In the genomic region with DNA sequence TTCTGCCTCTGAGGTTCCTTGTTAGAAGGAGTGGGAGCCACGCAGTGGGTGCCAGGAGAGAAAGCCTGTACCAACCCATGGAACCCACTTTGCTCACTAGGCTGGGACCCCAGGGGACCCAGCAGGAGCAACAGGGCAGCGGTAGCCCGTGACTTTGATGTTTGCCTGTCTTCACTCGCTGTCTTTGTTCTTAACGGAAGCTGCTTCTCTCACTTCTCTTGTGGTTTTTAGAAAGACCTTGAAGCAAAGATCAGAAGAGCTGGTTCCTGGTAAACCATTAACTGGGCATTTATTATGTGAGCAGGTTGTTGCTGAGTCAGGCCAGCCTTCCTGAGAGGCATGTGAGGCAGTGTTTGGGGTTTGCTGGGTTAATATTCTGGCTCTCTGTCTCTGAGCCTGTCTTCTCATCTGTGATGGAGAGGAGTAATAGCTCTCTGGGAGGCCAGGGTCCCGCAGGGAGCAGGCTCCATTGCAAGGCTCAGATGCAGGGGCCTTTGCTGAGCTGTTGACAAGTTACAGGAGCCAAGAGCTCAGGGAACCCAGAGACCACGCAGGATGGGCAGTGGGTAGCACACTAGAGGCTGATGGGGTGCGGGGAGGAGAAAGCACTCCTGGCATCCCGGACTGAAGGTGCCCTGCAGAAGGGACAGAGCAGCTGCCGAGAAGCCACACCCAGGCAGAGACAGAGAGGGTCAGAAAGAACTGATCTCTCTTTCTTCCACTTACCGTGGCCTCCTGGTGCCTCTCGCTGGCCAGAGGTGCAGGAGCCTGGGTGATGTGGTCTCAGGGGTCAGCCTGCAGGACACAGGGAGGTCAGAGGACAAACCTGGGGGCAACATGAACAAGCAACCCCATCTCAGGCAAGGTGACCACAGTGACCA, we compare ENCODE assay signal across 9 cellular contexts.
DNase-seq lines count a peak whose midpoint lies in the region; ATAC-seq and TF ChIP-seq lines count a peak whose summit lies in the region.
"Had no signal": no experiment of that assay in that cellular context is flagged by ENCODE, and none has a peak within 500 bp of the region (broad histone marks: within the 10 kb centered on the region; RNA-seq: fewer than 3 reads in every experiment).

No MANE protein-coding gene starts in this region.

- H3K27ac Mint-ChIP-seq in endodermal cell, result peak overlapping the region; percentile 55
- H3K27ac Mint-ChIP-seq in activated naive CD4-positive, alpha-beta T cell treated with anti-CD3 and anti-CD28 coated beads, Interleukin-2, amount 10 ng/mL, durations not matched to agents 7 days and 5 days, result no peak overlapping the region
- no peak overlapping the region for H3K27ac Mint-ChIP-seq in activated naive CD4-positive, alpha-beta T cell treated with anti-CD3 and anti-CD28 coated beads for 36 hours

- WGBS in endodermal cell (ENCODE audit: insufficient coverage in 1 of 2, insufficient read length in 1 of 2), 2 experiments, result 73 to 76% methylated on average over 9 to 12 of the region's 12 CpGs

- TF ChIP-seq CTCF in endodermal cell (conservative IDR thresholded peaks at IDR 0.05), result no peak

- H3K9ac ChIP-seq in endodermal cell (ENCODE audit: extremely low read depth, low read length, poor library complexity, severe bottlenecking), result no peak overlapping the region

- no peak overlapping the region for H3K4me3 Mint-ChIP-seq in endodermal cell
- H3K4me3 Mint-ChIP-seq in activated naive CD4-positive, alpha-beta T cell treated with anti-CD3 and anti-CD28 coated beads, Interleukin-2, amount 10 ng/mL, durations not matched to agents 7 days and 5 days, result no peak overlapping the region
- H3K4me3 Mint-ChIP-seq in activated naive CD4-positive, alpha-beta T cell treated with anti-CD3 and anti-CD28 coated beads for 36 hours, result no peak overlapping the region

- H3K9me3 Mint-ChIP-seq in endodermal cell, result peaks cover 13% of the 10 kb centered on the region
- no peaks in the 10 kb centered on the region for H3K9me3 Mint-ChIP-seq in activated naive CD4-positive, alpha-beta T cell treated with anti-CD3 and anti-CD28 coated beads, Interleukin-2, amount 10 ng/mL, durations not matched to agents 7 days and 5 days
- H3K9me3 Mint-ChIP-seq in activated naive CD4-positive, alpha-beta T cell treated with anti-CD3 and anti-CD28 coated beads for 36 hours, result no peaks in the 10 kb centered on the region

- no peak overlapping the region for H3K27ac ChIP-seq in endodermal cell (ENCODE audit: low read depth, low read length)

- H3K4me1 ChIP-seq in endodermal cell (ENCODE audit: control insufficient read depth, insufficient read depth, low read length), result no peaks in the 10 kb centered on the region

- peaks cover 8% of the 10 kb centered on the region for H3K4me1 Mint-ChIP-seq in endodermal cell
- H3K4me1 Mint-ChIP-seq in activated naive CD4-positive, alpha-beta T cell treated with anti-CD3 and anti-CD28 coated beads, Interleukin-2, amount 10 ng/mL, durations not matched to agents 7 days and 5 days, result peaks cover 6% of the 10 kb centered on the region
- H3K4me1 Mint-ChIP-seq in activated naive CD4-positive, alpha-beta T cell treated with anti-CD3 and anti-CD28 coated beads for 36 hours (ENCODE audit: low read depth), result peaks cover 4% of the 10 kb centered on the region

- no peaks in the 10 kb centered on the region for H3K27me3 ChIP-seq in endodermal cell (ENCODE audit: control insufficient read depth, insufficient read depth, low read length, poor library complexity, severe bottlenecking)

- H3K27me3 Mint-ChIP-seq in endodermal cell (ENCODE audit: insufficient read depth), result peaks cover 6% of the 10 kb centered on the region
- H3K27me3 Mint-ChIP-seq in activated naive CD4-positive, alpha-beta T cell treated with anti-CD3 and anti-CD28 coated beads, Interleukin-2, amount 10 ng/mL, durations not matched to agents 7 days and 5 days, result peaks cover 24% of the 10 kb centered on the region
- H3K27me3 Mint-ChIP-seq in activated naive CD4-positive, alpha-beta T cell treated with anti-CD3 and anti-CD28 coated beads for 36 hours (ENCODE audit: low read depth), result peaks cover 22% of the 10 kb centered on the region

- intact Hi-C loops in activated naive CD4-positive, alpha-beta T cell treated with anti-CD3 and anti-CD28 coated beads for 36 hours (cut with micrococcal nuclease), result no loop called here

- TF ChIP-seq POLR2A in GM18505 (IDR thresholded peaks at IDR 0.05; ENCODE audit: borderline replicate concordance, extremely low read depth, insufficient read depth, insufficient read length), result no peak

- no peaks in the 10 kb centered on the region for H3K36me3 ChIP-seq in endodermal cell (ENCODE audit: control insufficient read depth, insufficient read depth, low read length)

- DNase-seq in endodermal cell (no peak), retina (no peak), ecto neural progenitor cell (ENCODE audit: low spot score) (no peak)
- no peak for DNase-seq in activated naive CD4-positive, alpha-beta T cell treated with anti-CD3 and anti-CD28 coated beads, Interleukin-2, amount 10 ng/mL, durations not matched to agents 7 days and 5 days
- DNase-seq in activated naive CD4-positive, alpha-beta T cell treated with anti-CD3 and anti-CD28 coated beads for 36 hours, result no peak
- DNase-seq: NCI-H226 had no signal

- CTCF ChIA-PET in activated naive CD4-positive, alpha-beta T cell treated with anti-CD3 and anti-CD28 coated beads, Interleukin-2, amount 10 ng/mL, durations not matched to agents 7 days and 5 days (lab: Charles Lee), result no interaction called here
- CTCF ChIA-PET in activated naive CD4-positive, alpha-beta T cell treated with anti-CD3 and anti-CD28 coated beads for 36 hours (lab: Charles Lee), result no interaction called here

- no peak overlapping the region for H3K4me3 ChIP-seq in endodermal cell (ENCODE audit: low read length)

- H3K36me3 Mint-ChIP-seq in endodermal cell (ENCODE audit: low read depth), result no peaks in the 10 kb centered on the region
- no peaks in the 10 kb centered on the region for H3K36me3 Mint-ChIP-seq in activated naive CD4-positive, alpha-beta T cell treated with anti-CD3 and anti-CD28 coated beads, Interleukin-2, amount 10 ng/mL, durations not matched to agents 7 days and 5 days
- H3K36me3 Mint-ChIP-seq in activated naive CD4-positive, alpha-beta T cell treated with anti-CD3 and anti-CD28 coated beads for 36 hours (ENCODE audit: low read depth), result no peaks in the 10 kb centered on the region

- ATAC-seq in GM18505 (IDR thresholded peaks at IDR 0.05; ENCODE audit: unreplicated experiment) (peak; percentile 65), GM21367 (IDR thresholded peaks at IDR 0.05; ENCODE audit: unreplicated experiment) (peak; percentile 73), HG03103 (IDR thresholded peaks at IDR 0.05; ENCODE audit: low read depth, unreplicated experiment) (peak; percentile 59)

- H3K9me3 ChIP-seq in endodermal cell (ENCODE audit: control insufficient read depth, low read length), result peaks cover 26% of the 10 kb centered on the region
